In the genomic region with DNA sequence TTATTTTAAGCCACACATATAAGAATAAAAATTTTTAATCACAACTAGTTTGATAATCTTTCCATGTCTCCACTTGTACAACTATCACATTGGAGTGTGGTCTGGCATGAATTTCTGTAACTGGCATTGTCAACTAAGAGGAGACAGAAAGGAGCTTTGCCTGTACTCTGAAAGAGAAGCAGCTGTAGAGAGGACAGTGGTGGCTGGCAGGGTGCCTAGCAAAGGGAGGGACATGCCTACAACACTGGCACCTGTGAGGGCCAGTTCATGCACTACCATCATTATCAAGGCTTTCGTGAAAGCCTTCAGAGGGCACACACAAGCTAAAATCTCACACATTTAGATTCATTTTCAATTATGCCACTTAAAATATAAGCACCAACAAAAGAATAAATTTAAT, we compare ENCODE assay signal across 28 cellular contexts.
"Had no signal": no experiment of that assay in that cellular context is flagged by ENCODE, and none has a peak within 500 bp of the region (broad histone marks: within the 10 kb centered on the region; RNA-seq: fewer than 3 reads in every experiment).

No MANE protein-coding gene starts in this region.

- H3K9me3 Mint-ChIP-seq: activated naive CD8-positive, alpha-beta T cell treated with anti-CD3 and anti-CD28 coated beads for 36 hours; activated T-cell treated with anti-CD3 and anti-CD28 coated beads, Interleukin-2, amount 50 U/mL, for 4 hours; activated T-helper 2 cell treated with anti-CD3 and anti-CD28 coated beads, Interferon-gamma antibody, Interleukin-2, Interleukin-4, amounts not matched to agents 10 μg/mL and 5 μg/mL and 100 μg/mL, durations not matched to agents 14 hours and 24 hours and 36 hours; T-helper 1 cell treated with Interleukin-12 subunit alpha and Interleukin-12 subunit beta and Interleukin-4 antibody, amounts not matched to agents 30 μg/mL and 1 μg/mL, for 36 hours had no signal

- H3K27me3 Mint-ChIP-seq: central memory CD8-positive, alpha-beta T cell; effector memory CD8-positive, alpha-beta T cell had no signal

- H3K27ac Mint-ChIP-seq: activated naive CD8-positive, alpha-beta T cell treated with anti-CD3 and anti-CD28 coated beads for 36 hours; activated T-helper 2 cell treated with anti-CD3 and anti-CD28 coated beads, Interferon-gamma antibody, Interleukin-2, Interleukin-4, amounts not matched to agents 10 μg/mL and 5 μg/mL and 100 μg/mL, durations not matched to agents 14 hours and 24 hours and 36 hours; effector memory CD8-positive, alpha-beta T cell; natural killer cell; stimulated activated naive CD8-positive, alpha-beta T cell treated with anti-CD3 and anti-CD28 coated beads, Interleukin-15, Interleukin-2, amounts not matched to agents 100 ng/mL and 50 ng/mL, for 24 hours; T-helper 1 cell treated with Interleukin-12 subunit alpha and Interleukin-12 subunit beta and Interleukin-4 antibody, amounts not matched to agents 30 μg/mL and 1 μg/mL, for 36 hours had no signal

- H3K4me3 Mint-ChIP-seq: activated naive CD8-positive, alpha-beta T cell treated with anti-CD3 and anti-CD28 coated beads for 36 hours; activated T-cell treated with anti-CD3 and anti-CD28 coated beads, Interleukin-2, amount 50 U/mL, for 4 hours; central memory CD8-positive, alpha-beta T cell; effector memory CD8-positive, alpha-beta T cell; natural killer cell; stimulated activated naive CD8-positive, alpha-beta T cell treated with anti-CD3 and anti-CD28 coated beads, Interleukin-15, Interleukin-2, amounts not matched to agents 100 ng/mL and 50 ng/mL, for 24 hours; T-helper 1 cell treated with Interleukin-12 subunit alpha and Interleukin-12 subunit beta and Interleukin-4 antibody, amounts not matched to agents 30 μg/mL and 1 μg/mL, for 36 hours had no signal

- H3K36me3 ChIP-seq: tibial artery had no signal

- H3K4me1 Mint-ChIP-seq: activated naive CD8-positive, alpha-beta T cell treated with anti-CD3 and anti-CD28 coated beads for 36 hours; central memory CD8-positive, alpha-beta T cell; natural killer cell had no signal

- DNase-seq: activated CD4-positive, alpha-beta T cell treated with anti-CD3 and anti-CD28 coated beads for 4 hours; activated CD4-positive, alpha-beta T cell treated with anti-CD3 and anti-CD28 coated beads, Interleukin-2, amount 50 U/mL, for 48 hours; activated CD4-positive, CD25-positive, alpha-beta regulatory T cell; activated CD8-positive, alpha-beta memory T cell treated with anti-CD3 and anti-CD28 coated beads, Interleukin-2, amount 50 U/mL, for 48 hours; activated naive CD4-positive, alpha-beta T cell; activated naive CD8-positive, alpha-beta T cell treated with anti-CD3 and anti-CD28 coated beads for 36 hours; activated T-cell treated with anti-CD3 and anti-CD28 coated beads, Interleukin-2, amount 50 U/mL, for 4 hours; dorsolateral prefrontal cortex; effector memory CD8-positive, alpha-beta T cell; foreskin melanocyte; glutamatergic neuron; left colon; natural killer cell; retina; stimulated activated CD4-positive, alpha-beta T cell treated with anti-CD3 and anti-CD28 coated beads, Interleukin-12 subunit alpha, Interleukin-12 subunit beta, amount 100 ng/mL, for 4 hours; stimulated activated CD4-positive, alpha-beta T cell treated with anti-CD3 and anti-CD28 coated beads, Interleukin-4, amount 100 ng/mL, for 4 hours; substantia nigra; T1000; tibial artery had no signal

- H3K27ac ChIP-seq: dorsolateral prefrontal cortex, tibial artery had no signal

- H3K36me3 Mint-ChIP-seq: activated naive CD8-positive, alpha-beta T cell treated with anti-CD3 and anti-CD28 coated beads for 36 hours; natural killer cell had no signal

- H3K4me1 ChIP-seq: tibial artery had no signal

- H3K4me3 ChIP-seq: dorsolateral prefrontal cortex, lung, tibial artery had no signal

- H3K9me3 ChIP-seq: tibial artery had no signal

- FAIRE-seq: colon, endothelial cell of umbilical vein, islet of Langerhans had no signal

- ATAC-seq: activated T-cell treated with anti-CD3 and anti-CD28 coated beads, Interleukin-2, amount 50 U/mL, for 4 hours; effector memory CD8-positive, alpha-beta T cell; esophagus mucosa; left colon; natural killer cell had no signal

- H3K27me3 ChIP-seq: dorsolateral prefrontal cortex, tibial artery had no signal
